In genomic region chr15:57086857-57087427, GRCh38 we compare ENCODE assay signal across 28 cellular contexts.
"Had no signal": no experiment of that assay in that cellular context is flagged by ENCODE, and none has a peak within 500 bp of the region (broad histone marks: within the 10 kb centered on the region; RNA-seq: fewer than 3 reads in every experiment).

No MANE protein-coding gene starts in this region.

- FAIRE-seq: endometrium, islet of Langerhans, keratinocyte had no signal

- H3K36me3 ChIP-seq: colonic mucosa, left lung, lower lobe of right lung had no signal

- H3K4me3 Mint-ChIP-seq: dendritic cell treated with granulocyte-macrophage colony-stimulating factor and Interleukin-4, amounts not matched to agents 40 ng/mL and 50 ng/mL, for 4 days; effector memory CD8-positive, alpha-beta T cell; endodermal cell; mesothelial cell of epicardium; naive B cell had no signal

- H3K27ac ChIP-seq: colonic mucosa, epithelial cell of prostate, esophagus squamous epithelium, gastrocnemius medialis, heart right ventricle, left lung, lower lobe of right lung had no signal

- H3K27me3 ChIP-seq: colonic mucosa, esophagus squamous epithelium, gastrocnemius medialis, heart right ventricle, left lung had no signal

- H3K27me3 Mint-ChIP-seq: dendritic cell treated with granulocyte-macrophage colony-stimulating factor and Interleukin-4, amounts not matched to agents 40 ng/mL and 50 ng/mL, for 4 days; effector memory CD8-positive, alpha-beta T cell; naive B cell had no signal

- H3K9me3 ChIP-seq: colonic mucosa, esophagus squamous epithelium, gastrocnemius medialis, heart right ventricle, left lung, lower lobe of right lung, mucosa of descending colon had no signal

- H3K36me3 Mint-ChIP-seq: mesothelial cell of epicardium, naive B cell had no signal

- H3K27ac Mint-ChIP-seq: dendritic cell treated with granulocyte-macrophage colony-stimulating factor and Interleukin-4, amounts not matched to agents 40 ng/mL and 50 ng/mL, for 4 days; effector memory CD8-positive, alpha-beta T cell; endodermal cell; mesothelial cell of epicardium; naive B cell had no signal

- ATAC-seq: effector memory CD8-positive, alpha-beta T cell; esophagus mucosa; gastrocnemius medialis; heart right ventricle; left cardiac atrium; left lung; left ventricle myocardium superior; lower lobe of right lung; mucosa of descending colon had no signal

- DNase-seq: colonic mucosa; cortex of kidney; effector CD8-positive, alpha-beta T cell; effector memory CD8-positive, alpha-beta T cell; endodermal cell; erythroblast; esophagus squamous epithelium; foreskin fibroblast; foreskin melanocyte; gastrocnemius medialis; glutamatergic neuron; head of caudate nucleus; heart right ventricle; hippocampal formation; left cardiac atrium; left lung; left ventricle myocardium superior; lower lobe of right lung; mesenchymal stem cell; mucosa of descending colon; naive B cell had no signal

- H3K4me3 ChIP-seq: colonic mucosa, esophagus squamous epithelium, gastrocnemius medialis, heart right ventricle, left lung, lower lobe of right lung, mucosa of descending colon had no signal

- H3K4me1 ChIP-seq: colonic mucosa had no signal
